ENCODE assay signal across 1 cellular context in genomic region chr6:43012364-43012763, GRCh38.
TF ChIP-seq lines count a peak whose summit lies in the region.

No MANE protein-coding gene starts in this region.

TF ChIP-seq in GM23338, 12 proteins besides CTCF, POLR2A, EP300 and RAD21:
- TF ChIP-seq ZNF331 (CRISPR knock-in tag; IDR thresholded peaks at IDR 0.05; ENCODE audit: low read depth) (no peak), CREB1 (CRISPR knock-in tag; IDR thresholded peaks at IDR 0.05; ENCODE audit: low read depth) (no peak), ZNF114 (CRISPR knock-in tag; IDR thresholded peaks at IDR 0.05) (no peak), STAT1 (IDR thresholded peaks at IDR 0.05; ENCODE audit: unreplicated experiment) (no peak), POLR2AphosphoS5 (IDR thresholded peaks at IDR 0.05; ENCODE audit: low read depth) (no peak), EZH2 (IDR thresholded peaks at IDR 0.05; ENCODE audit: low read depth, unreplicated experiment) (no peak), NANOG (IDR thresholded peaks at IDR 0.05; ENCODE audit: borderline replicate concordance) (no peak), ETS1 (IDR thresholded peaks at IDR 0.05) (no peak), REST (IDR thresholded peaks at IDR 0.05; ENCODE audit: unreplicated experiment) (no peak)
